In genomic region chr7:144670251-144670650, GRCh38 we compare ENCODE assay signal across 11 cellular contexts.
DNase-seq lines count a peak whose midpoint lies in the region; ATAC-seq and TF ChIP-seq lines count a peak whose summit lies in the region.
"Had no signal": no experiment of that assay in that cellular context is flagged by ENCODE, and none has a peak within 500 bp of the region (broad histone marks: within the 10 kb centered on the region; RNA-seq: fewer than 3 reads in every experiment).

No MANE protein-coding gene starts in this region.

- H3K27me3 ChIP-seq in OCI-LY3 (ENCODE audit: low read depth, low read length) (no peaks in the 10 kb centered on the region), BE2C (no peaks in the 10 kb centered on the region), transverse colon (no peaks in the 10 kb centered on the region), esophagus muscularis mucosa (no peaks in the 10 kb centered on the region)
- H3K27me3 ChIP-seq: pancreas had no signal

- TF ChIP-seq POLR2A in transverse colon (IDR thresholded peaks at IDR 0.05) = no peak
- TF ChIP-seq POLR2A in esophagus muscularis mucosa (IDR thresholded peaks at IDR 0.05; ENCODE audit: low read depth) = no peak

- H3K36me3 ChIP-seq in OCI-LY3 (replicated peaks; ENCODE audit: low read depth, low read length) = no peaks in the 10 kb centered on the region
- H3K36me3 ChIP-seq in BE2C = no peaks in the 10 kb centered on the region
- H3K36me3 ChIP-seq in transverse colon = no peaks in the 10 kb centered on the region
- H3K36me3 ChIP-seq in esophagus muscularis mucosa = no peaks in the 10 kb centered on the region
- H3K36me3 ChIP-seq: pancreas had no signal

- TF ChIP-seq CTCF in 22Rv1 (IDR thresholded peaks at IDR 0.05) = peak; percentile 44
- TF ChIP-seq CTCF in OCI-LY3 (IDR thresholded peaks at IDR 0.05; ENCODE audit: low read depth, low read length) = peak; percentile 68
- no peak for TF ChIP-seq CTCF in BE2C (IDR thresholded peaks at IDR 0.05; ENCODE audit: low read depth, low read length)
- no peak for TF ChIP-seq CTCF in transverse colon (IDR thresholded peaks at IDR 0.05)
- TF ChIP-seq CTCF in esophagus muscularis mucosa (IDR thresholded peaks at IDR 0.05) = no peak

- no peaks in the 10 kb centered on the region for H3K4me1 ChIP-seq in OCI-LY3 (ENCODE audit: low read length)
- H3K4me1 ChIP-seq in BE2C = no peaks in the 10 kb centered on the region
- H3K4me1 ChIP-seq in transverse colon = no peaks in the 10 kb centered on the region
- no peaks in the 10 kb centered on the region for H3K4me1 ChIP-seq in esophagus muscularis mucosa
- H3K4me1 ChIP-seq: pancreas had no signal

- intact Hi-C loops in transverse colon (cut with DNase I; ENCODE audit: low total_unique reads) (no loop called here), esophagus muscularis mucosa (cut with DNase I) (no loop called here)

- no peak overlapping the region for H3K27ac ChIP-seq in 22Rv1
- no peak overlapping the region for H3K27ac ChIP-seq in OCI-LY3 (ENCODE audit: low read length)
- no peak overlapping the region for H3K27ac ChIP-seq in transverse colon
- no peak overlapping the region for H3K27ac ChIP-seq in esophagus muscularis mucosa (replicated peaks in 1 of 4)
- H3K27ac ChIP-seq: pancreas had no signal

- no peak overlapping the region for H2AFZ ChIP-seq in OCI-LY3 (ENCODE audit: low read depth, low read length)

- H3K9ac ChIP-seq in OCI-LY3 (ENCODE audit: low read length) = no peak overlapping the region

- in situ Hi-C loops in transverse colon (cut with MboI; ENCODE audit: low pct_ligation_motif_present in 1 of 4, low pct_unique_long_range_greater_than_20kb in 1 of 4, low sequenced_read_pairs in 3 of 4) = no loop called here

- H4K20me1 ChIP-seq in OCI-LY3 (ENCODE audit: insufficient read depth, low read length) = no peaks in the 10 kb centered on the region

- no peaks in the 10 kb centered on the region for H3K79me2 ChIP-seq in OCI-LY3 (ENCODE audit: low read length)

- 26 to 29% methylated on average over 3 of the region's 3 CpGs for WGBS in transverse colon (ENCODE audit: low coverage in 1 of 2), 2 donors
- WGBS in esophagus muscularis mucosa = 33% methylated on average over 3 of the region's 3 CpGs

- DNase-seq in fibroblast of peridontal ligament (ENCODE audit: extremely low read depth) (peak; percentile 1), BE2C (no peak), transverse colon (no peak), esophagus muscularis mucosa (ENCODE audit: extremely low spot score) (no peak), AG20443 (ENCODE audit: low spot score) (no peak)
- DNase-seq: activated gamma-delta T cell, head of caudate nucleus, pancreas had no signal

- peak; percentile 40 for ATAC-seq in GM18868 (IDR thresholded peaks at IDR 0.05; ENCODE audit: unreplicated experiment)
- ATAC-seq: pancreas had no signal

- TF ChIP-seq EP300 in transverse colon (IDR thresholded peaks at IDR 0.05; ENCODE audit: low read depth) = no peak
- TF ChIP-seq EP300 in esophagus muscularis mucosa (IDR thresholded peaks at IDR 0.05) = no peak

- H3K9me3 ChIP-seq in OCI-LY3 (ENCODE audit: insufficient read depth, low read length) (no peaks in the 10 kb centered on the region), BE2C (no peaks in the 10 kb centered on the region), transverse colon (no peaks in the 10 kb centered on the region), esophagus muscularis mucosa (no peaks in the 10 kb centered on the region)
- H3K9me3 ChIP-seq: pancreas had no signal

- no peak overlapping the region for H3K4me2 ChIP-seq in OCI-LY3 (ENCODE audit: low read length)

- no peak overlapping the region for H3K4me3 ChIP-seq in OCI-LY3 (ENCODE audit: low read length)
- no peak overlapping the region for H3K4me3 ChIP-seq in BE2C (ENCODE audit: low read depth, low read length)
- H3K4me3 ChIP-seq in transverse colon = no peak overlapping the region
- no peak overlapping the region for H3K4me3 ChIP-seq in esophagus muscularis mucosa
- H3K4me3 ChIP-seq: pancreas had no signal

Comparison
In these comparisons a context has a peak if more than half of its experiments do, and no peak if none do; other contexts are left out.
1. CTCF ChIP-seq: peak in 22Rv1 (single experiment) and OCI-LY3 (single experiment); none in BE2C (single experiment), transverse colon (0 of 5) and esophagus muscularis mucosa (0 of 3).